ENCODE assay signal across 1 cellular context in the genomic region with DNA sequence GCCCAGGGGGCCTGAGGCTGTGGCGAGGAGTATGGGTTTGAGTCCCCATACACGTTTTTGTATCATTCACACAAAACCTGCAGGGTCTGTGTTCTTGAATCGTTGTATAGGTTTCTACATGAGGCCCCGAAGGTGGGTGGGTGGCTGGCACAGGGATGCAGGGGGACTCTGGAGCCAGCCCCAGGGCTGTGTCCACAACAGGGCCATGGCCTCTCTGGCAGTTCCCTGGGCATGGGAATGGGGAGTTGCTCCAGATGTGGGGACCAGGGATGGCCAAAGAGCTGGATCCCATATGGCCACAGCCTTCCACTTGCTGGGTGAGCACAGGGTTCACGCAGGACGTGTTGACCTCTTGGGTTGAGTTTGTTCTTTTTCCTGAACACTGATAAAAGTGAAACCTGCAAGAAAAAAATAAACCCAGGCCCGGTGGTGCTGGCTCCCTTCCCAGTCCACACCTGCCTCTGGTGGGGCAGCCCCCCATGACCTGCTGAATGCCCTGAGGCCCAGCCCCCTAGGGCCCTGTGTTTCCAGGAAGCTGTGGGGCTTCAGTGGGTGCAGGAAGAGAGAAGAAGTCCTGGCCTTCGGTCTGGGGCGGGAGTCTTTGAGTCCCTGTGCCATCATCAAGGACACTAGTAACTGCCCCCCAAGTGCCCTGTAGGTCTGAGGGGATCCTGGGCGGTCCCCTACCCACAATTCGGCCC.
TF ChIP-seq lines count a peak whose summit lies in the region.

No MANE protein-coding gene starts in this region.

TF ChIP-seq in IMR-90, 13 proteins besides CTCF, POLR2A, EP300 and RAD21:
- TF ChIP-seq CEBPB (IDR thresholded peaks at IDR 0.05; ENCODE audit: low read depth, low read length) (no peak), RCOR1 (IDR thresholded peaks at IDR 0.05; ENCODE audit: insufficient replicate concordance, low read length) (no peak), CHD1 (IDR thresholded peaks at IDR 0.05; ENCODE audit: low read depth, low read length) (no peak), RFX5 (IDR thresholded peaks at IDR 0.05; ENCODE audit: low read depth, low read length) (no peak), BHLHE40 (IDR thresholded peaks at IDR 0.05; ENCODE audit: low read depth, low read length) (no peak), MAZ (IDR thresholded peaks at IDR 0.05; ENCODE audit: borderline replicate concordance, low read depth, low read length) (no peak), USF2 (IDR thresholded peaks at IDR 0.05; ENCODE audit: low read depth, low read length) (no peak), ELK1 (IDR thresholded peaks at IDR 0.05; ENCODE audit: borderline replicate concordance, low read depth, low read length) (no peak), MXI1 (IDR thresholded peaks at IDR 0.05; ENCODE audit: borderline replicate concordance, low read depth, low read length) (no peak), MAFK (IDR thresholded peaks at IDR 0.05; ENCODE audit: low read depth, low read length) (no peak), NFE2L2 (IDR thresholded peaks at IDR 0.05; ENCODE audit: low read depth, low read length) (no peak), FOS (IDR thresholded peaks at IDR 0.05; ENCODE audit: low read depth, low read length) (no peak), SMC3 (IDR thresholded peaks at IDR 0.05; ENCODE audit: low read depth, low read length) (no peak)
